In the genomic region with DNA sequence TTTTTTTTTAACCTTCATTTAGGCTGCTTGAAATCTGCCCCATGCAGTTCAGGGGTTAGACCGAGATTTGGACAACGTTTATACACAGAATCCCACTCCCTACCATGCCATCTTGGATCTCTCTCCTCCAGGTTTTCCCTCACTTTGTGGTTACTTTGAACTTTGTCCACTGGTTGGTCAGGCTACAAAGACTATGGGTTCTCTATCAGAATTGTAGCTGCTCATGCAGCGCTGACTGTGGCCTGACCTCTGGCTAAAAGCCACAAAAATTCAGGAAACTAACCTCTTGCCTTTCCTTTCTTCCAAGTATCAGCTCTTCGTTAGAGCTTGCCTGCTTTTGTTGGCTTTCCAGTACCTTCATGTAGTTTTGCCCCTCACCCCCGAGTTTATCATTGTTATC, we compare ENCODE assay signal across 17 cellular contexts. TPM values are rescaled to one million over a fixed set of nuclear protein-coding genes. Genes with fewer than 3 reads are reported as not detected.
"Had no signal": no experiment of that assay in that cellular context is flagged by ENCODE, and none has a peak within 500 bp of the region (broad histone marks: within the 10 kb centered on the region; RNA-seq: fewer than 3 reads in every experiment).

No MANE protein-coding gene starts in this region.

- H3K27me3 ChIP-seq: cardiac muscle cell had no signal

- H3K9me3 Mint-ChIP-seq: activated CD4-positive, alpha-beta T cell treated with anti-CD3 and anti-CD28 coated beads, Interleukin-2, amount 10 ng/mL, durations not matched to agents 7 days and 5 days; nephron progenitor cell had no signal

- H3K9me3 ChIP-seq: transverse colon had no signal

- H3K4me1 Mint-ChIP-seq: activated CD4-positive, alpha-beta T cell treated with anti-CD3 and anti-CD28 coated beads, Interleukin-2, amount 10 ng/mL, durations not matched to agents 7 days and 5 days; stimulated activated memory B cell treated with anti-CD40 and anti-IgM and Interleukin-4, amounts not matched to agents 10 μg/mL and 1 μg/mL and 100 μg/mL, for 72 hours had no signal

- H3K36me3 Mint-ChIP-seq: stimulated activated memory B cell treated with anti-CD40 and anti-IgM and Interleukin-4, amounts not matched to agents 10 μg/mL and 1 μg/mL and 100 μg/mL, for 72 hours had no signal

- H3K27ac Mint-ChIP-seq: activated CD4-positive, alpha-beta T cell treated with anti-CD3 and anti-CD28 coated beads, Interleukin-2, amount 10 ng/mL, durations not matched to agents 7 days and 5 days; nephron progenitor cell; stimulated activated memory B cell treated with anti-CD40 and anti-IgM and Interleukin-4, amounts not matched to agents 10 μg/mL and 1 μg/mL and 100 μg/mL, for 72 hours; T-helper 1 cell treated with Interleukin-12 subunit alpha and Interleukin-12 subunit beta and Interleukin-4 antibody, amounts not matched to agents 30 μg/mL and 1 μg/mL, for 36 hours had no signal

- H3K4me1 ChIP-seq: transverse colon had no signal

- H3K4me3 ChIP-seq: cardiac muscle cell, transverse colon had no signal

- DNase-seq: activated CD4-positive, alpha-beta T cell treated with anti-CD3 and anti-CD28 coated beads, Interleukin-2, amount 10 ng/mL, durations not matched to agents 7 days and 5 days; activated CD4-positive, CD25-positive, alpha-beta regulatory T cell; activated CD8-positive, alpha-beta memory T cell treated with anti-CD3 and anti-CD28 coated beads for 24 hours; activated naive CD4-positive, alpha-beta T cell treated with Interleukin-2 at 50 U/mL for 16 hours; left ventricle myocardium superior; mesenchymal stem cell; nephron progenitor cell; right cardiac atrium; stimulated activated CD4-positive, alpha-beta T cell treated with anti-CD3 and anti-CD28 coated beads, Interleukin-1b, Interleukin-23, amount 100 ng/mL, for 48 hours; transverse colon had no signal

- H3K27ac ChIP-seq: cardiac muscle cell, transverse colon had no signal

- H3K4me3 Mint-ChIP-seq: activated CD4-positive, alpha-beta T cell treated with anti-CD3 and anti-CD28 coated beads, Interleukin-2, amount 10 ng/mL, durations not matched to agents 7 days and 5 days; nephron progenitor cell; stimulated activated memory B cell treated with anti-CD40 and anti-IgM and Interleukin-4, amounts not matched to agents 10 μg/mL and 1 μg/mL and 100 μg/mL, for 72 hours; T-helper 1 cell treated with Interleukin-12 subunit alpha and Interleukin-12 subunit beta and Interleukin-4 antibody, amounts not matched to agents 30 μg/mL and 1 μg/mL, for 36 hours had no signal

- ATAC-seq: left ventricle myocardium superior; right cardiac atrium; stimulated activated memory B cell treated with anti-CD40 and anti-IgM and Interleukin-4, amounts not matched to agents 10 μg/mL and 1 μg/mL and 100 μg/mL, for 72 hours had no signal

- H3K36me3 ChIP-seq: cardiac muscle cell, transverse colon had no signal

- FAIRE-seq: astrocyte, colon, frontal cortex, keratinocyte had no signal

RNA-seq across cellular contexts. Expression of gene KCNG1, which starts 44.9 kb away (rescaled TPM):
- total RNA-seq: activated CD4-positive, alpha-beta T cell treated with anti-CD3 and anti-CD28 coated beads, Interleukin-2, amount 10 ng/mL, durations not matched to agents 7 days and 5 days had no signal
